In the genomic region with DNA sequence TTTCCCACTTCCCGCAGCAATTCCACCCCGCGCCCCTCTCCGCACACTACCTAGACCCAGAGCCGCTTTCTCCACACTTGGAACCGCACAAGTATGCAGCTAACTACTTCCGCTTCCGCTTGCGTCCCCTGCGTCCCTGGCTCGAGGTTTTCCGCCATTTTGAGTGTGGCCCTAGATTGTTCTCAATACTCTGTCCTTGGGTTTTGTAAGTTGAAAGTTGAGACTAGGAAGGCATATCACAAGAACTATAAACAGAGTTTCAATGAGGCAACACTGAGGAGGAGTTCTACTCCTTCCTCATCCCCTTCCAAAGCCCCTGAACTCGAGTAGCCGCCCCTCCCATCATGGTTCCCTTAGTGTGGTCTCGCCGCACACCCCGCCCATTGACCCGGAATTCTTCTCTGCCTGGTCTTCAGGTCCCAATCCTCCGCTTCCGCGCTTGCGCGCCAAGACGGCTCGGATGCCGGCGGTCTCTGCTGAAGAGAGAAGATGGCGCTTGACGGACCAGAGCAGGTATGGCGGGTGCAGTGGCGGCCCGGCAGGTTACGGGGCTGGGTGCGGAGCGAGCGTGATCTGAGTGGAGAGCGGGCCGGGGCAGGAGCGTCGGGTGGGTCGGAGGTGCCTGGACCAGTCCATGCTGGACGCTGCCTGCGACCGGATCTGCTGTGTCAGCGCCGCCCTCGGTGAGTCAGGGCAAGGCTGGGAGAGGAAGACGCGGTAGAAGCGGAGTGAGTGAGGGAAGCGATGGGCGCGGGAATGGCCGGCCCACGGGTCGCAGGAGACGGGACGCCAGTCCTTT, we compare ENCODE assay signal across 8 cellular contexts. TPM values are rescaled to one million over a fixed set of nuclear protein-coding genes. Genes with fewer than 3 reads are reported as not detected.
DNase-seq lines count a peak whose midpoint lies in the region; ATAC-seq and TF ChIP-seq lines count a peak whose summit lies in the region.

A gene with protein sequence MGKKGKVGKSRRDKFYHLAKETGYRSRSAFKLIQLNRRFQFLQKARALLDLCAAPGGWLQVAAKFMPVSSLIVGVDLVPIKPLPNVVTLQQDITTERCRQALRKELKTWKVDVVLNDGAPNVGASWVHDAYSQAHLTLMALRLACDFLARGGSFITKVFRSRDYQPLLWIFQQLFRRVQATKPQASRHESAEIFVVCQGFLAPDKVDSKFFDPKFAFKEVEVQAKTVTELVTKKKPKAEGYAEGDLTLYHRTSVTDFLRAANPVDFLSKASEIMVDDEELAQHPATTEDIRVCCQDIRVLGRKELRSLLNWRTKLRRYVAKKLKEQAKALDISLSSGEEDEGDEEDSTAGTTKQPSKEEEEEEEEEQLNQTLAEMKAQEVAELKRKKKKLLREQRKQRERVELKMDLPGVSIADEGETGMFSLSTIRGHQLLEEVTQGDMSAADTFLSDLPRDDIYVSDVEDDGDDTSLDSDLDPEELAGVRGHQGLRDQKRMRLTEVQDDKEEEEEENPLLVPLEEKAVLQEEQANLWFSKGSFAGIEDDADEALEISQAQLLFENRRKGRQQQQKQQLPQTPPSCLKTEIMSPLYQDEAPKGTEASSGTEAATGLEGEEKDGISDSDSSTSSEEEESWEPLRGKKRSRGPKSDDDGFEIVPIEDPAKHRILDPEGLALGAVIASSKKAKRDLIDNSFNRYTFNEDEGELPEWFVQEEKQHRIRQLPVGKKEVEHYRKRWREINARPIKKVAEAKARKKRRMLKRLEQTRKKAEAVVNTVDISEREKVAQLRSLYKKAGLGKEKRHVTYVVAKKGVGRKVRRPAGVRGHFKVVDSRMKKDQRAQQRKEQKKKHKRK (minus strand): TSS at position 662 of the 799 bp plus-strand sequence. CDS start 761 bp downstream, outside the sequence.
Gene PSMC5 (plus strand): TSS at position 430 of the 799 bp plus-strand sequence. CDS start 60 bp downstream, at position 490.

- peak in 1 of 2 donors; percentile 42 for TF ChIP-seq RAD21 in liver (IDR thresholded peaks at IDR 0.05)

- H3K27ac Mint-ChIP-seq in CD4-positive, CD25-positive, alpha-beta regulatory T cell: peak within 1 kb of the TSS; percentile 97 to 100 (median 99)

- peak within 1 kb of the TSS; percentile 92 for H3K4me3 ChIP-seq in CD4-positive, CD25-positive, alpha-beta regulatory T cell (ENCODE audit: low read depth, low read length)
- peak within 1 kb of the TSS; percentile 76 to 95 (median 85) for H3K4me3 ChIP-seq in liver (ENCODE audit: low read depth in 1 of 3, low read length in 3 of 3)

- peaks cover 62% of the 10 kb centered on the region for H3K36me3 ChIP-seq in CD4-positive, CD25-positive, alpha-beta regulatory T cell (ENCODE audit: control insufficient read depth, insufficient read depth, low read length)
- peaks cover 10 to 59% (median 47%) of the 10 kb centered on the region in 4 donors for H3K36me3 ChIP-seq in liver (ENCODE audit: control insufficient read depth in 4 of 4, insufficient read depth in 3 of 4, low read depth in 1 of 4, low read length in 3 of 4)

- peak within 1 kb of the TSS; percentile 92 to 99 (median 96) for H3K4me3 Mint-ChIP-seq in CD4-positive, CD25-positive, alpha-beta regulatory T cell

- peak within 1 kb of the TSS; percentile 34 to 78 for H3K9ac ChIP-seq in liver (ENCODE audit: low read depth in 1 of 2, low read length in 2 of 2)

- H3K27me3 ChIP-seq in CD4-positive, CD25-positive, alpha-beta regulatory T cell (ENCODE audit: control insufficient read depth, insufficient read depth, low read length): no peaks in the 10 kb centered on the region
- no peaks in the 10 kb centered on the region for H3K27me3 ChIP-seq in liver (ENCODE audit: control insufficient read depth in 4 of 4, insufficient read depth in 4 of 4, low read length in 3 of 4)

- no peak for TF ChIP-seq CTCF in liver (IDR thresholded peaks at IDR 0.05; ENCODE audit: low read depth, low read length, missing input control)

- no peaks in the 10 kb centered on the region for H3K9me3 ChIP-seq in CD4-positive, CD25-positive, alpha-beta regulatory T cell (ENCODE audit: control insufficient read depth in 2 of 2, low read length in 2 of 2)
- H3K9me3 ChIP-seq in liver (ENCODE audit: control insufficient read depth in 4 of 4, low read length in 3 of 4): no peaks in the 10 kb centered on the region

- H3K27me3 Mint-ChIP-seq in CD4-positive, CD25-positive, alpha-beta regulatory T cell: no peaks in the 10 kb centered on the region

- peak; percentile 93 to 94 for ATAC-seq in CD4-positive, CD25-positive, alpha-beta regulatory T cell (ENCODE audit: low read depth in 2 of 2)
- ATAC-seq in GM19395 (IDR thresholded peaks at IDR 0.05; ENCODE audit: unreplicated experiment) (peak; percentile 91), HG03565 (IDR thresholded peaks at IDR 0.05; ENCODE audit: unreplicated experiment) (peak; percentile 67)

- H3K4me1 ChIP-seq in CD4-positive, CD25-positive, alpha-beta regulatory T cell (ENCODE audit: control insufficient read depth, insufficient read depth, low read length, poor library complexity, severe bottlenecking): peaks cover 59% of the 10 kb centered on the region
- peaks cover 0 to 27% (median 19%) of the 10 kb centered on the region in 4 donors for H3K4me1 ChIP-seq in liver (ENCODE audit: control insufficient read depth in 4 of 4, insufficient read depth in 4 of 4, low read length in 3 of 4)

- H3K36me3 Mint-ChIP-seq in CD4-positive, CD25-positive, alpha-beta regulatory T cell: peaks cover 65% of the 10 kb centered on the region

- H3K9me3 Mint-ChIP-seq in CD4-positive, CD25-positive, alpha-beta regulatory T cell: peaks cover 0 to 3% (median 0%) of the 10 kb centered on the region in 7 donors

- H3K27ac ChIP-seq in CD4-positive, CD25-positive, alpha-beta regulatory T cell (ENCODE audit: insufficient read depth, low read length, poor library complexity, severe bottlenecking): peak within 1 kb of the TSS; percentile 92
- peak within 1 kb of the TSS; percentile 85 to 94 for H3K27ac ChIP-seq in liver (ENCODE audit: low read depth in 1 of 2, low read length in 2 of 2)

- peak; percentile 95 to 97 (median 97) for DNase-seq in CD4-positive, CD25-positive, alpha-beta regulatory T cell
- DNase-seq in NCI-H748 treated with DMSO at 0.1 percent for 48 hours (lab: John Stamatoyannopoulos, UW) (peak; percentile 95), dermis microvascular lymphatic vessel endothelial cell (ENCODE audit: low read depth in 2 of 2) (peak; percentile 82 to 96)
- peak; percentile 95 to 96 for DNase-seq in activated CD4-positive, alpha-beta T cell treated with anti-CD3 and anti-CD28 coated beads, Interleukin-2, amount 50 U/mL, for 4 hours
- peak; percentile 97 for DNase-seq in stimulated activated CD4-positive, alpha-beta T cell treated with anti-CD3 and anti-CD28 coated beads, Interleukin-4, amount 100 ng/mL, for 24 hours

- H3K4me1 Mint-ChIP-seq in CD4-positive, CD25-positive, alpha-beta regulatory T cell: peaks cover 6 to 82% (median 49%) of the 10 kb centered on the region in 4 donors

- under 1% methylated on average over 58 of the region's 58 CpGs for whole genome bisulfite sequencing in liver

TF ChIP-seq in liver, 16 proteins besides CTCF, POLR2A, EP300 and RAD21 (continues in another document):
- TF ChIP-seq FOXA2 (IDR thresholded peaks at IDR 0.05): no peak
- TF ChIP-seq REST (IDR thresholded peaks at IDR 0.05): peak; percentile 71
- no peak for TF ChIP-seq HNF4G (IDR thresholded peaks at IDR 0.05)
- TF ChIP-seq SP1 (IDR thresholded peaks at IDR 0.05): peak; percentile 59
- peak; percentile 14 to 54 for TF ChIP-seq JUND (IDR thresholded peaks at IDR 0.05)
- peak in 1 of 2 donors; percentile 30 for TF ChIP-seq HNF4A (conservative IDR thresholded peaks at IDR 0.05)
- peak; percentile 45 for TF ChIP-seq TAF1 (conservative IDR thresholded peaks at IDR 0.05)
- TF ChIP-seq YY1 (IDR thresholded peaks at IDR 0.05): peak; percentile 100
- TF ChIP-seq NR2F2 (IDR thresholded peaks at IDR 0.05): peak; percentile 59

RNA-seq across cellular contexts. Expression of the first gene that starts in this region (rescaled TPM):
- 39.4 TPM for total RNA-seq in CD4-positive, CD25-positive, alpha-beta regulatory T cell
- polyA plus RNA-seq in CD4-positive, CD25-positive, alpha-beta regulatory T cell: 10 to 100 TPM; 19.9 to 25.0 (median 23.1) TPM
- total RNA-seq in dermis microvascular lymphatic vessel endothelial cell (53.1 and 72.6 TPM in 2 replicates), liver (10 to 100 TPM; 20.2 to 31.1 TPM)
- 10 to 100 TPM; 10.5 to 18.2 TPM for polyA plus RNA-seq in liver

RNA-seq across cellular contexts. Expression of gene PSMC5, which starts in this region (rescaled TPM):
- total RNA-seq in CD4-positive, CD25-positive, alpha-beta regulatory T cell: 84.8 TPM
- 100 to 1,000 TPM; 140 to 222 (median 169) TPM for polyA plus RNA-seq in CD4-positive, CD25-positive, alpha-beta regulatory T cell
- 66.0 and 84.6 TPM in 2 replicates for total RNA-seq in dermis microvascular lymphatic vessel endothelial cell
- 10 to 100 TPM; 51.0 to 57.1 TPM for total RNA-seq in liver
- polyA plus RNA-seq in liver: 10 to 100 TPM; 87.3 to 87.4 TPM

Comparison
In these comparisons a context has a peak if more than half of its experiments do, and no peak if none do; other contexts are left out.
1. Peak in every context shown above with its lines: DNase-seq, ATAC-seq, H3K4me3 ChIP-seq and H3K27ac ChIP-seq.